8 cellular contexts compared by ENCODE assay signal in the genomic region with DNA sequence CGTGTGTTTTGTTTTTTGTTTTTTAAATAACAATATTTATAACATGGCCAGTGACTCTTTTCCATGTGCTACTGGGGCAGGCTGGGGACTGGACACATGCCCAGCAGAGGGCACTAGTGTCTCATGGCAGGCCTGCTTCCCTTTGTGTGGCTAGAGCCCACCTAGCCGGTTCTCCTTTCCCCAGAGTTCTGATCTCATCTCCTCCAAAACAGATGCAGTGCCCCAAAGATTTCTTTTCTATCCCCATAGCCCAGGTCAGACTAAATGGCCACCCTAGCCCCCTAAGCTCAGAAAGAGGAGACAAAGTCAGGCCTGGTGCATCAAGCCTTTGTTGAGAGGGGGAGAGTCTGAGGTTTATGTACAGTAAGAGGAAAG. TPM values are rescaled to one million over a fixed set of nuclear protein-coding genes. Genes with fewer than 3 reads are reported as not detected.
DNase-seq lines count a peak whose midpoint lies in the region; ATAC-seq and TF ChIP-seq lines count a peak whose summit lies in the region.

No MANE protein-coding gene starts in this region.

- 0 to 11% methylated on average over 2 of the region's 2 CpGs for WGBS in upper lobe of left lung, 2 donors

- peaks cover 27% of the 10 kb centered on the region for H3K4me1 ChIP-seq in Loucy (ENCODE audit: insufficient read depth, low read length, poor library complexity, severe bottlenecking)
- peaks cover 42 to 51% (median 48%) of the 10 kb centered on the region in 4 donors for H3K4me1 ChIP-seq in upper lobe of left lung

- TF ChIP-seq POLR2A in upper lobe of left lung (IDR thresholded peaks at IDR 0.05) = no peak

- no peaks in the 10 kb centered on the region for H3F3A ChIP-seq in Loucy (ENCODE audit: low read depth)

- H3K9me3 Mint-ChIP-seq in activated naive CD4-positive, alpha-beta T cell treated with anti-CD3 and anti-CD28 coated beads, Interleukin-2, amount 50 U/mL, for 24 hours = no peaks in the 10 kb centered on the region
- H3K9me3 Mint-ChIP-seq in glutamatergic neuron (ENCODE audit: unreplicated experiment) = peaks cover 4% of the 10 kb centered on the region

- H3K4me2 ChIP-seq in Loucy (ENCODE audit: low read depth, low read length, poor library complexity, severe bottlenecking) = peak overlapping the region; percentile 30

- H3K9me2 ChIP-seq in Loucy (replicated peaks; ENCODE audit: low read depth, low read length) = no peaks in the 10 kb centered on the region

- no peaks in the 10 kb centered on the region for H3K27me3 ChIP-seq in Loucy (ENCODE audit: insufficient read depth, low read length, poor library complexity, severe bottlenecking)
- no peaks in the 10 kb centered on the region for H3K27me3 ChIP-seq in upper lobe of left lung

- TF ChIP-seq CTCF in Loucy (conservative IDR thresholded peaks at IDR 0.05; ENCODE audit: low read length) (peak; percentile 99), glutamatergic neuron (IDR thresholded peaks at IDR 0.05; ENCODE audit: partially characterized antibody, unreplicated experiment) (peak; percentile 70), upper lobe of left lung (IDR thresholded peaks at IDR 0.05) (peak; percentile 80 to 94 (median 90))

- peaks cover 4% of the 10 kb centered on the region for H3K36me3 Mint-ChIP-seq in activated naive CD4-positive, alpha-beta T cell treated with anti-CD3 and anti-CD28 coated beads, Interleukin-2, amount 50 U/mL, for 24 hours
- H3K36me3 Mint-ChIP-seq in glutamatergic neuron (ENCODE audit: unreplicated experiment) = no peaks in the 10 kb centered on the region

- H3K36me3 ChIP-seq in Loucy (ENCODE audit: insufficient read depth, low read length) (peaks cover 33% of the 10 kb centered on the region; the same call in 1 of the 2 replicates), upper lobe of left lung (peaks cover 0 to 61% (median 31%) of the 10 kb centered on the region in 4 donors)

- no peaks in the 10 kb centered on the region for H3K27me3 Mint-ChIP-seq in activated naive CD4-positive, alpha-beta T cell treated with anti-CD3 and anti-CD28 coated beads, Interleukin-2, amount 50 U/mL, for 24 hours
- peaks cover 4% of the 10 kb centered on the region for H3K27me3 Mint-ChIP-seq in glutamatergic neuron (ENCODE audit: unreplicated experiment)

- DNase-seq in GDM1 (lab: John Stamatoyannopoulos, UW) (peak; percentile 61), SKM-1 (lab: John Stamatoyannopoulos, UW; ENCODE audit: unreplicated experiment) (peak; percentile 0), glutamatergic neuron (peak; percentile 86), pons (ENCODE audit: low spot score) (peak; percentile 84), upper lobe of left lung (peak in 1 of 2 donors; percentile 81)

- H3K4me3 ChIP-seq in Loucy (ENCODE audit: low read length, poor library complexity, severe bottlenecking) = no peak overlapping the region
- no peak overlapping the region for H3K4me3 ChIP-seq in upper lobe of left lung

- peak overlapping the region; percentile 66 for H2AFZ ChIP-seq in Loucy (ENCODE audit: low read length)

- H3K27ac Mint-ChIP-seq in activated naive CD4-positive, alpha-beta T cell treated with anti-CD3 and anti-CD28 coated beads, Interleukin-2, amount 50 U/mL, for 24 hours = peak overlapping the region; percentile 59
- peak overlapping the region; percentile 87 for H3K27ac Mint-ChIP-seq in glutamatergic neuron (ENCODE audit: unreplicated experiment)

- peak overlapping the region; percentile 60 for H3K4me3 Mint-ChIP-seq in activated naive CD4-positive, alpha-beta T cell treated with anti-CD3 and anti-CD28 coated beads, Interleukin-2, amount 50 U/mL, for 24 hours
- H3K4me3 Mint-ChIP-seq in glutamatergic neuron (ENCODE audit: unreplicated experiment) = no peak overlapping the region

- no peak for TF ChIP-seq EP300 in upper lobe of left lung (IDR thresholded peaks at IDR 0.05)

- H3K9ac ChIP-seq in Loucy (ENCODE audit: low read depth, low read length, poor library complexity, severe bottlenecking) = peak overlapping the region; percentile 55

- peak; percentile 72 to 87 for ATAC-seq in upper lobe of left lung (ENCODE audit: low FRiP score in 2 of 2)
- no peak for ATAC-seq in HG03469 (IDR thresholded peaks at IDR 0.05; ENCODE audit: unreplicated experiment)

- H3K27ac ChIP-seq in upper lobe of left lung = peak overlapping the region in 2 of 4 donors; percentile 79 to 86

- H3K4me1 Mint-ChIP-seq in activated naive CD4-positive, alpha-beta T cell treated with anti-CD3 and anti-CD28 coated beads, Interleukin-2, amount 50 U/mL, for 24 hours = peaks cover 43% of the 10 kb centered on the region
- H3K4me1 Mint-ChIP-seq in glutamatergic neuron (ENCODE audit: low read depth, unreplicated experiment) = peaks cover 2% of the 10 kb centered on the region

- H3K9me3 ChIP-seq in Loucy (ENCODE audit: insufficient read depth, low read depth, low read length) (no peaks in the 10 kb centered on the region), upper lobe of left lung (no peaks in the 10 kb centered on the region)

- no peaks in the 10 kb centered on the region for H3K79me2 ChIP-seq in Loucy (ENCODE audit: insufficient read depth, low read length)

- no peaks in the 10 kb centered on the region for H4K20me1 ChIP-seq in Loucy (ENCODE audit: insufficient read depth, low read length, poor library complexity, severe bottlenecking)

RNA-seq across cellular contexts. Expression of a gene that starts 21.2 kb away (rescaled TPM):
- total RNA-seq in glutamatergic neuron (ENCODE audit: unreplicated experiment) (26.4 TPM), upper lobe of left lung (10 to 100 TPM; 10.8 to 63.9 (median 16.9) TPM)

RNA-seq across cellular contexts. Expression of a gene that starts 39.2 kb away (rescaled TPM):
- total RNA-seq in glutamatergic neuron (ENCODE audit: unreplicated experiment) (not detected), upper lobe of left lung (1 to 10 TPM in 2 of 6 donors, under 1 TPM in 4; 0.20 to 3.1 (median 0.73) TPM)
